In genomic region chr9:137236238-137236935, GRCh38 we compare ENCODE assay signal across 9 cellular contexts. TPM values are rescaled to one million over a fixed set of nuclear protein-coding genes. Genes with fewer than 3 reads are reported as not detected.
A peak's percentile ranks its signal among the peaks of the same experiment; 100 is the strongest.
DNase-seq lines count a peak whose midpoint lies in the region; ATAC-seq, FAIRE-seq and TF ChIP-seq lines count a peak whose summit lies in the region.
"Had no signal": no experiment of that assay in that cellular context is flagged by ENCODE, and none has a peak within 500 bp of the region (broad histone marks: within the 10 kb centered on the region; RNA-seq: fewer than 3 reads in every experiment).

No MANE protein-coding gene starts in this region.

- ATAC-seq in stimulated activated naive CD8-positive, alpha-beta T cell treated with anti-CD3 and anti-CD28 coated beads, Interleukin-15, amount 100 ng/mL, for 72 hours: peak; percentile 43
- ATAC-seq in GM19324 (IDR thresholded peaks at IDR 0.05; ENCODE audit: low FRiP score, unreplicated experiment): no peak

- DNase-seq in GM04504 (ENCODE audit: low read depth): peak; percentile 44
- DNase-seq in LHCN-M2 (ENCODE audit: low read depth): peak; percentile 63
- DNase-seq in RCC 7860 (ENCODE audit: low spot score): peak; percentile 61
- DNase-seq in activated T-helper 1 cell treated with Interleukin-2 at 50 U/mL for 16 hours (ENCODE audit: low read depth): peak; percentile 82
- DNase-seq in fibroblast of mammary gland (ENCODE audit: low read depth): peak; percentile 66
- peak; percentile 91 for DNase-seq in neural crest cell (ENCODE audit: low read depth, low spot score)
- DNase-seq in stimulated activated naive CD8-positive, alpha-beta T cell treated with anti-CD3 and anti-CD28 coated beads, Interleukin-15, amount 100 ng/mL, for 72 hours: peak; percentile 90 to 91

- H3K4me3 ChIP-seq in fibroblast of mammary gland (ENCODE audit: control insufficient read depth, low read depth, low read length): no peak overlapping the region

- no peak overlapping the region for H3K27ac Mint-ChIP-seq in neural crest cell (ENCODE audit: unreplicated experiment)
- H3K27ac Mint-ChIP-seq in stimulated activated naive CD8-positive, alpha-beta T cell treated with anti-CD3 and anti-CD28 coated beads, Interleukin-15, amount 100 ng/mL, for 72 hours: no peak overlapping the region

- peak; percentile 78 for TF ChIP-seq CTCF in fibroblast of mammary gland (conservative IDR thresholded peaks at IDR 0.05; ENCODE audit: control insufficient read depth, insufficient read depth, low read depth, low read length)
- TF ChIP-seq CTCF in neural crest cell (conservative IDR thresholded peaks at IDR 0.05): peak; percentile 99

- no peaks in the 10 kb centered on the region for H3K9me3 Mint-ChIP-seq in neural crest cell
- no peaks in the 10 kb centered on the region for H3K9me3 Mint-ChIP-seq in stimulated activated naive CD8-positive, alpha-beta T cell treated with anti-CD3 and anti-CD28 coated beads, Interleukin-15, amount 100 ng/mL, for 72 hours

- peaks cover 4% of the 10 kb centered on the region for H3K27me3 Mint-ChIP-seq in neural crest cell (ENCODE audit: low read depth)
- peaks cover 28% of the 10 kb centered on the region for H3K27me3 Mint-ChIP-seq in stimulated activated naive CD8-positive, alpha-beta T cell treated with anti-CD3 and anti-CD28 coated beads, Interleukin-15, amount 100 ng/mL, for 72 hours

- H3K36me3 Mint-ChIP-seq in neural crest cell (ENCODE audit: low read depth): peaks cover 4% of the 10 kb centered on the region

- H3K4me3 Mint-ChIP-seq in neural crest cell: no peak overlapping the region
- peak overlapping the region; percentile 46 to 59 for H3K4me3 Mint-ChIP-seq in stimulated activated naive CD8-positive, alpha-beta T cell treated with anti-CD3 and anti-CD28 coated beads, Interleukin-15, amount 100 ng/mL, for 72 hours

- peaks cover 11% of the 10 kb centered on the region for H3K4me1 Mint-ChIP-seq in neural crest cell
- peaks cover 52% of the 10 kb centered on the region for H3K4me1 Mint-ChIP-seq in stimulated activated naive CD8-positive, alpha-beta T cell treated with anti-CD3 and anti-CD28 coated beads, Interleukin-15, amount 100 ng/mL, for 72 hours

- no peak for FAIRE-seq in RCC 7860 (lab: Jason Lieb, UNC)

RNA-seq across cellular contexts. Expression of gene TUBB4B, which starts 4.7 kb away (rescaled TPM):
- total RNA-seq in LHCN-M2 (2014; rRNA removed) (517 and 586 TPM in 2 replicates), neural crest cell (329 and 336 TPM in 2 replicates)
- 818 TPM for polyA plus RNA-seq in LHCN-M2 (2012)

RNA-seq across cellular contexts. Expression of gene SLC34A3, which starts 5.7 kb away (rescaled TPM):
- total RNA-seq in LHCN-M2 (2014; rRNA removed) (0.06 TPM in 1 of 2 replicates, not detected in the other), neural crest cell (not detected in 2 replicates)
- 0.05 TPM for polyA plus RNA-seq in LHCN-M2 (2012)
- total RNA-seq: mononuclear cell had no signal

RNA-seq across cellular contexts. Expression of gene RNF224, which starts 9.1 kb away (rescaled TPM):
- total RNA-seq in LHCN-M2 (2014; rRNA removed) (0.06 and 0.23 TPM in 2 replicates), neural crest cell (0.16 TPM in 1 of 2 replicates, not detected in the other)
- 0.12 TPM for polyA plus RNA-seq in LHCN-M2 (2012)

RNA-seq across cellular contexts. Expression of gene CYSRT1, which starts 11.4 kb away (rescaled TPM):
- 4.1 and 4.4 TPM in 2 replicates for total RNA-seq in LHCN-M2 (2014; rRNA removed)
- 2.9 TPM for polyA plus RNA-seq in LHCN-M2 (2012)
- 1.2 and 1.6 TPM in 2 replicates for total RNA-seq in neural crest cell

RNA-seq across cellular contexts. Expression of gene RNF208, which starts 14.3 kb away (rescaled TPM):
- total RNA-seq in LHCN-M2 (2014; rRNA removed) (0.26 TPM in 1 of 2 replicates, not detected in the other), neural crest cell (9.7 and 10.1 TPM in 2 replicates)
- 1.8 TPM for polyA plus RNA-seq in LHCN-M2 (2012)
